10 cellular contexts compared by ENCODE assay signal in the genomic region with DNA sequence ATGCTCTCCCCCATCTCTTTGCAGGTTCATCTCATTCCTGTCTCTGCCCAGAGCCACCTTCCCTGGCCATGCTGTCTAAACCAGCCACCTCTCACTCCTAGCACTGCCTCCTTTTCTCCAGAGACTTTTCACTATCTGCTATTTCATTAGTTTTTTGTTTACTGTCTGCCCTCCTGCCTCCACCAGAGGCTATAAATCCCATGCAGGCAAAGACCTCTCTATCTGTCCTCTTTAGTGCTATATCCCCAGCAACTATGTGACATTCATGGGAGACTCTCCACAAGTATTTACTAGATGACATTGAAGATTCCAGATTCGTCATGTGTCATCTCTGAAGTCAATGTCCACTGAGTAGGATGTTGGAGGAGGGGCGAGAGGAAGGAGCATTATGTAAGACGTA. TPM values are rescaled to one million over a fixed set of nuclear protein-coding genes. Genes with fewer than 3 reads are reported as not detected.
DNase-seq lines count a peak whose midpoint lies in the region; ATAC-seq, FAIRE-seq and TF ChIP-seq lines count a peak whose summit lies in the region.
"Had no signal": no experiment of that assay in that cellular context is flagged by ENCODE, and none has a peak within 500 bp of the region (broad histone marks: within the 10 kb centered on the region; RNA-seq: fewer than 3 reads in every experiment).

No MANE protein-coding gene starts in this region.

- 0 out of 2 replicates have a peak overlapping the region, but pooled peaks have one; percentile 44 for H3K4me3 ChIP-seq in ACC112 (ENCODE audit: low read depth, low read length)
- no peak overlapping the region for H3K4me3 ChIP-seq in HEK293 (ENCODE audit: low read depth, low read length)
- no peak overlapping the region for H3K4me3 ChIP-seq in GM12878
- H3K4me3 ChIP-seq in neuronal stem cell (ENCODE audit: low read length in 2 of 2): no peak overlapping the region
- no peak overlapping the region for H3K4me3 ChIP-seq in brain microvascular endothelial cell (ENCODE audit: low read depth, low read length)
- H3K4me3 ChIP-seq: gastroesophageal sphincter, lung had no signal

- H3K27me3 ChIP-seq in ACC112 (ENCODE audit: insufficient read depth, low read length) (peaks cover 4% of the 10 kb centered on the region; the same call in 1 of the 2 replicates), GM12878 (replicated peaks in 1 of 2; ENCODE audit: control insufficient read depth in 2 of 2, insufficient read depth in 2 of 2, low read length in 1 of 2) (peaks cover 0 to 2% of the 10 kb centered on the region in 2 experiments; a peak in 2 of 4 replicates), neuronal stem cell (ENCODE audit: control insufficient read depth in 3 of 3, insufficient read depth in 3 of 3, low read depth in 1 of 3, low read length in 3 of 3) (peaks cover 14 to 27% (median 20%) of the 10 kb centered on the region in 3 experiments), brain microvascular endothelial cell (replicated peaks) (no peaks in the 10 kb centered on the region)

- no peak overlapping the region for H2AK5ac ChIP-seq in neuronal stem cell (ENCODE audit: low read depth, low read length)

- BruUV-seq in GM12878 (replicated peaks; lab: Mats Ljungman, UMichigan): no TSS peak

- no peak overlapping the region for H2BK12ac ChIP-seq in neuronal stem cell (ENCODE audit: low read length)

- H4K91ac ChIP-seq in neuronal stem cell (ENCODE audit: low read depth, low read length, poor library complexity): no peak overlapping the region

- TF ChIP-seq CTCF in HEK293 (tag by site-specific recombination; IDR thresholded peaks at IDR 0.05): no peak
- no peak for TF ChIP-seq CTCF in GM12878 (IDR thresholded peaks at IDR 0.05 in 2 of 3, conservative IDR thresholded peaks at IDR 0.05 in 1 of 3; ENCODE audit: control insufficient read depth in 2 of 3, extremely low read depth in 1 of 3, insufficient read depth in 1 of 3, low read depth in 3 of 3, low read length in 3 of 3)
- TF ChIP-seq CTCF in brain microvascular endothelial cell (IDR thresholded peaks at IDR 0.05; ENCODE audit: low read depth, low read length, missing control alignments): no peak

- no peaks in the 10 kb centered on the region for H3K79me1 ChIP-seq in neuronal stem cell (ENCODE audit: low read depth, low read length)

- no peak for TF ChIP-seq EP300 in GM12878 (IDR thresholded peaks at IDR 0.05; ENCODE audit: borderline replicate concordance in 1 of 2, control insufficient read depth in 1 of 2, low read depth in 2 of 2, low read length in 2 of 2)

- H3K9me3 ChIP-seq in HEK293 (ENCODE audit: control insufficient read depth, insufficient read depth, low read depth, low read length) (no peaks in the 10 kb centered on the region), GM12878 (replicated peaks; ENCODE audit: control insufficient read depth, insufficient read depth, low read length) (no peaks in the 10 kb centered on the region), neuronal stem cell (replicated peaks in 1 of 2; ENCODE audit: control insufficient read depth in 2 of 2, insufficient read depth in 1 of 2, low read depth in 1 of 2, low read length in 2 of 2) (no peaks in the 10 kb centered on the region)
- H3K9me3 ChIP-seq: gastroesophageal sphincter had no signal

- DNase-seq in GM12878 (ENCODE audit: low read depth, low spot score) (no peak), neuronal stem cell (ENCODE audit: low spot score) (no peak), foreskin melanocyte (no peak), activated gamma-delta T cell (lab: John Stamatoyannopoulos, UW) (no peak), brain microvascular endothelial cell (no peak), dermis blood vessel endothelial cell (no peak)

- FAIRE-seq in GM12878 (lab: Jason Lieb, UNC): no peak

- POLR2A ChIA-PET in HEK293 (lab: Yijun Ruan, JAX) (interaction anchor here (0.6 to 1.4 kb wide), 5 partner anchors 10 to 588 kb away, joined by 3 to 8 read pairs (median 5); a partner anchor contains a TSS), GM12878 (lab: Charles Lee) (interaction anchor here (0.6 to 1.4 kb wide), 6 partner anchors 10 to 579 kb away, joined by 3 to 5 read pairs (median 4); a partner anchor contains a TSS)

- H3K27ac ChIP-seq in ACC112 (ENCODE audit: low read depth, low read length) (no peak overlapping the region), HEK293 (ENCODE audit: extremely low read depth, low read depth, low read length) (no peak overlapping the region), GM12878 (ENCODE audit: control insufficient read depth, insufficient read depth) (no peak overlapping the region), neuronal stem cell (replicated peaks; ENCODE audit: low read length) (no peak overlapping the region), brain microvascular endothelial cell (no peak overlapping the region)

- intact Hi-C loops in GM12878 (cut with micrococcal nuclease; ENCODE audit: unreplicated experiment): loop anchor here (1.0 to 5.0 kb wide), 4 partner anchors 320 to 840 kb away; no protein-coding TSS in a partner anchor

- H2BK5ac ChIP-seq in neuronal stem cell (ENCODE audit: low read length): no peak overlapping the region

- in situ Hi-C loops in GM12878 (cut with MboI): loop anchor here (10.0 kb wide), 1 partner anchor 443 kb away; no protein-coding TSS in a partner anchor
- in situ Hi-C loops in brain microvascular endothelial cell (cut with HindIII; ENCODE audit: low pct_ligation_motif_present, low sequenced_read_pairs): no loop called here

- H3K9ac ChIP-seq in GM12878 (ENCODE audit: control insufficient read depth, insufficient read depth, low read length) (no peak overlapping the region), neuronal stem cell (ENCODE audit: low read depth, low read length, poor library complexity) (no peak overlapping the region)

- no peak for ATAC-seq in GM12878

- H3K4me2 ChIP-seq in GM12878 (ENCODE audit: control insufficient read depth, insufficient read depth): peak overlapping the region; percentile 33; the same call in 1 of the 2 replicates
- H3K4me2 ChIP-seq in neuronal stem cell (ENCODE audit: insufficient read depth, low read length, poor library complexity, severe bottlenecking): no peak overlapping the region

- no peak overlapping the region for H3K23ac ChIP-seq in neuronal stem cell (ENCODE audit: low read depth, low read length, poor library complexity)

- SMC1A ChIA-PET in GM12878 (lab: Charles Lee; ENCODE audit: uncharacterized antibody, unreplicated experiment): interaction anchor here (0.5 to 3.5 kb wide), 33 partner anchors 8 to 844 kb away, joined by 3 to 41 read pairs (median 4); a partner anchor contains a TSS

- H3K79me2 ChIP-seq in ACC112 (ENCODE audit: control insufficient read depth, insufficient read depth, low read length, unreplicated experiment) (no peaks in the 10 kb centered on the region), GM12878 (ENCODE audit: control insufficient read depth, insufficient read depth, low read length) (no peaks in the 10 kb centered on the region; the same call in 1 of the 2 replicates)

- CTCF ChIA-PET in HEK293 (lab: Yijun Ruan, JAX): interaction anchor here (0.6 to 3.4 kb wide), 36 partner anchors 10 to 968 kb away, joined by 3 to 32 read pairs (median 4); a partner anchor contains a TSS
- CTCF ChIA-PET in GM12878 (lab: Yijun Ruan, JAX): interaction anchor here (0.6 to 4.1 kb wide), 53 partner anchors 9 to 841 kb away, joined by 3 to 96 read pairs (median 4); a partner anchor contains a TSS

- H2BK120ac ChIP-seq in neuronal stem cell (ENCODE audit: low read depth, low read length): no peak overlapping the region

- no peaks in the 10 kb centered on the region for H4K20me1 ChIP-seq in GM12878 (ENCODE audit: control insufficient read depth, insufficient read depth)

- no peak overlapping the region for H3K4ac ChIP-seq in neuronal stem cell (ENCODE audit: low read length)

- RAD21 ChIA-PET in GM12878 (lab: Charles Lee; ENCODE audit: unreplicated experiment): interaction anchor here (0.6 to 2.8 kb wide), 33 partner anchors 9 to 857 kb away, joined by 3 to 69 read pairs (median 3); a partner anchor contains a TSS

- H4K8ac ChIP-seq in neuronal stem cell (ENCODE audit: low read depth, low read length): no peak overlapping the region

- no peak overlapping the region for H3K18ac ChIP-seq in neuronal stem cell (ENCODE audit: low read length)

- H2BK15ac ChIP-seq in neuronal stem cell (ENCODE audit: low read length): no peak overlapping the region

- H3K4me1 ChIP-seq in ACC112 (ENCODE audit: control insufficient read depth, insufficient read depth, low read length, unreplicated experiment) (peaks cover 14% of the 10 kb centered on the region), HEK293 (ENCODE audit: control insufficient read depth, insufficient read depth, low read length) (no peaks in the 10 kb centered on the region), GM12878 (ENCODE audit: control insufficient read depth, insufficient read depth, low read length) (peaks cover 32% of the 10 kb centered on the region), neuronal stem cell (ENCODE audit: control insufficient read depth in 2 of 2, insufficient read depth in 1 of 2, low read depth in 1 of 2, low read length in 2 of 2) (peaks cover 0 to 6% of the 10 kb centered on the region in 2 donors)

- H2AFZ ChIP-seq in ACC112 (ENCODE audit: low read length, unreplicated experiment) (peak overlapping the region; percentile 67), GM12878 (ENCODE audit: control insufficient read depth, low read depth, low read length) (peak overlapping the region; percentile 68), neuronal stem cell (ENCODE audit: low read length) (peak overlapping the region; percentile 24)

- 21% methylated on average over 3 of the region's 3 CpGs for WGBS in GM12878 (ENCODE audit: insufficient coverage, insufficient replicate concordance, low lambda C conversion rate, missing lambda C conversion rate)
- WGBS in neuronal stem cell (ENCODE audit: extremely low coverage in 2 of 2, insufficient read length in 2 of 2, insufficient replicate concordance in 1 of 2), 2 donors: no CpG with 5 or more reads among the region's 3 CpGs

- no peak for TF ChIP-seq RAD21 in GM12878 (IDR thresholded peaks at IDR 0.05; ENCODE audit: insufficient read depth, low read depth, low read length)

- no peak for TF ChIP-seq POLR2A in GM12878 (IDR thresholded peaks at IDR 0.05; ENCODE audit: low read depth, low read length)

- H3K36me3 ChIP-seq in ACC112 (ENCODE audit: insufficient read depth, low read length) (no peaks in the 10 kb centered on the region), HEK293 (ENCODE audit: control insufficient read depth in 2 of 2, insufficient read depth in 1 of 2, low read length in 2 of 2) (peaks cover 0 to 4% of the 10 kb centered on the region in 2 experiments; a peak in 1 of 3 replicates), GM12878 (ENCODE audit: control insufficient read depth in 2 of 2, insufficient read depth in 2 of 2, low read length in 1 of 2) (no peaks in the 10 kb centered on the region), neuronal stem cell (replicated peaks in 1 of 2; ENCODE audit: control insufficient read depth in 2 of 2, insufficient read depth in 2 of 2, low read length in 2 of 2) (no peaks in the 10 kb centered on the region), brain microvascular endothelial cell (replicated peaks) (peaks cover 6% of the 10 kb centered on the region)
- H3K36me3 ChIP-seq: gastroesophageal sphincter had no signal

- H3K14ac ChIP-seq in neuronal stem cell (ENCODE audit: low read length): no peak overlapping the region

RNA-seq across cellular contexts. Expression of a gene that starts 3.5 kb away (rescaled TPM):
- 0.56 and 0.66 TPM in 2 replicates for total RNA-seq in GM12878 (2013; cell fraction: nucleolus; rRNA removed)
- 2.5 and 3.5 TPM in 2 replicates for total RNA-seq in GM12878 (2014; rRNA removed)
- total RNA-seq in GM12878 (2014; rRNA removed; fragmentation: Illumina TruSeq; extraction: Trizol): 0.88 and 0.94 TPM in 2 replicates
- 4.2 and 5.0 TPM in 2 replicates for total RNA-seq in GM12878 (2021)
- polyA plus RNA-seq in GM12878 (2011; ENCODE audit: low read depth): 1.1 TPM
- polyA plus RNA-seq in GM12878 (2011; rRNA removed): 0.92 and 1.0 TPM in 2 replicates
- polyA plus RNA-seq in GM12878 (2011; cell fraction: cytosol; rRNA removed): 1.5 and 2.5 TPM in 2 replicates
- 6.0 and 6.2 TPM in 2 replicates for polyA plus RNA-seq in GM12878 (2011; cell fraction: nucleus; rRNA removed)
- polyA plus RNA-seq in GM12878 (2012): 5.4 and 5.6 TPM in 2 replicates
- polyA plus RNA-seq in GM12878 (2014; fragmentation: Illumina TruSeq; extraction: Trizol): 0.41 and 1.00 TPM in 2 replicates
- under 1 TPM; 0.27 to 0.58 TPM for polyA plus RNA-seq in GM12878 (2014; fragmentation: Nextera tagmentation; extraction: Ambion mirVana)
- polyA plus RNA-seq in GM12878 (2014; rRNA removed): 3.7 and 4.8 TPM in 2 replicates
- 1 to 10 TPM; 1.3 to 1.6 TPM for polyA plus RNA-seq in GM12878 (2016; fragmentation: Nextera tagmentation; extraction: Ambion mirVana)
- 0.37 and 0.82 TPM in 2 replicates for polyA minus RNA-seq in GM12878 (2011; rRNA and poly(A)+ RNA removed)
- 1.5 and 1.7 TPM in 2 replicates for polyA minus RNA-seq in GM12878 (2011; cell fraction: cytosol; rRNA and poly(A)+ RNA removed)
- polyA minus RNA-seq in GM12878 (2011; cell fraction: nucleus; rRNA and poly(A)+ RNA removed): 1.9 and 4.5 TPM in 2 replicates
- 0.52 TPM for polyA plus RNA-seq in neuronal stem cell (2013, experiment 1 of 2)
- 0.47 TPM for polyA plus RNA-seq in neuronal stem cell (2013, experiment 2 of 2)
- 313 and 423 TPM in 2 replicates for total RNA-seq in dermis blood vessel endothelial cell

RNA-seq across cellular contexts. Expression of a gene that starts 10.2 kb away (rescaled TPM):
- 90.2 and 98.4 TPM in 2 replicates for total RNA-seq in GM12878 (2013; cell fraction: nucleolus; rRNA removed)
- total RNA-seq in GM12878 (2014; rRNA removed) (56.1 and 59.3 TPM in 2 replicates), GM12878 (2014; rRNA removed; fragmentation: Illumina TruSeq; extraction: Trizol) (57.0 and 58.6 TPM in 2 replicates), GM12878 (2021) (29.8 and 30.0 TPM in 2 replicates), dermis blood vessel endothelial cell (58.5 and 72.8 TPM in 2 replicates)
- 29.4 TPM for polyA plus RNA-seq in GM12878 (2011; ENCODE audit: low read depth)
- polyA plus RNA-seq in GM12878 (2011; rRNA removed) (68.0 and 75.6 TPM in 2 replicates), GM12878 (2014; fragmentation: Illumina TruSeq; extraction: Trizol) (65.8 and 76.8 TPM in 2 replicates), GM12878 (2014; fragmentation: Nextera tagmentation; extraction: Ambion mirVana) (10 to 100 TPM; 14.3 to 23.5 TPM), GM12878 (2014; rRNA removed) (42.7 and 51.0 TPM in 2 replicates), GM12878 (2016; fragmentation: Nextera tagmentation; extraction: Ambion mirVana) (10 to 100 TPM; 52.9 to 55.8 TPM)
- 47.1 and 48.5 TPM in 2 replicates for polyA plus RNA-seq in GM12878 (2011; cell fraction: cytosol; rRNA removed)
- 96.0 and 133 TPM in 2 replicates for polyA plus RNA-seq in GM12878 (2011; cell fraction: nucleus; rRNA removed)
- 24.1 and 28.7 TPM in 2 replicates for polyA plus RNA-seq in GM12878 (2012)
- 77.9 and 79.7 TPM in 2 replicates for polyA minus RNA-seq in GM12878 (2011; rRNA and poly(A)+ RNA removed)
- 20.4 and 21.8 TPM in 2 replicates for polyA minus RNA-seq in GM12878 (2011; cell fraction: cytosol; rRNA and poly(A)+ RNA removed)
- polyA minus RNA-seq in GM12878 (2011; cell fraction: nucleus; rRNA and poly(A)+ RNA removed): 44.2 and 51.9 TPM in 2 replicates
- 17.3 TPM for polyA plus RNA-seq in neuronal stem cell (2013, experiment 1 of 2)
- 18.9 TPM for polyA plus RNA-seq in neuronal stem cell (2013, experiment 2 of 2)

RNA-seq across cellular contexts. Expression of a gene that starts 49.0 kb away (rescaled TPM):
- 9.1 and 10.0 TPM in 2 replicates for total RNA-seq in GM12878 (2013; cell fraction: nucleolus; rRNA removed)
- total RNA-seq in GM12878 (2014; rRNA removed) (4.0 and 7.6 TPM in 2 replicates), GM12878 (2014; rRNA removed; fragmentation: Illumina TruSeq; extraction: Trizol) (2.9 and 3.1 TPM in 2 replicates), GM12878 (2021) (7.3 and 8.4 TPM in 2 replicates), dermis blood vessel endothelial cell (50.3 and 96.5 TPM in 2 replicates)
- polyA plus RNA-seq in GM12878 (2011; ENCODE audit: low read depth): 4.9 TPM
- polyA plus RNA-seq in GM12878 (2011; rRNA removed) (0.57 and 0.69 TPM in 2 replicates), GM12878 (2014; fragmentation: Illumina TruSeq; extraction: Trizol) (2.9 and 4.9 TPM in 2 replicates), GM12878 (2014; fragmentation: Nextera tagmentation; extraction: Ambion mirVana) (1 to 10 TPM in 1 of 2 experiments, under 1 TPM in 1; 0.89 to 1.1 TPM), GM12878 (2014; rRNA removed) (7.7 and 8.3 TPM in 2 replicates), GM12878 (2016; fragmentation: Nextera tagmentation; extraction: Ambion mirVana) (1 to 10 TPM; 1.9 to 4.1 TPM)
- 1.1 and 1.2 TPM in 2 replicates for polyA plus RNA-seq in GM12878 (2011; cell fraction: cytosol; rRNA removed)
- 5.0 and 5.2 TPM in 2 replicates for polyA plus RNA-seq in GM12878 (2011; cell fraction: nucleus; rRNA removed)
- 6.6 and 7.0 TPM in 2 replicates for polyA plus RNA-seq in GM12878 (2012)
- 0.51 and 2.2 TPM in 2 replicates for polyA minus RNA-seq in GM12878 (2011; rRNA and poly(A)+ RNA removed)
- polyA minus RNA-seq in GM12878 (2011; cell fraction: cytosol; rRNA and poly(A)+ RNA removed): 1.3 TPM in 1 of 2 replicates, not detected in the other
- polyA minus RNA-seq in GM12878 (2011; cell fraction: nucleus; rRNA and poly(A)+ RNA removed): 1.1 and 1.5 TPM in 2 replicates
- polyA plus RNA-seq in neuronal stem cell (2013, experiment 1 of 2): 13.7 TPM
- 13.8 TPM for polyA plus RNA-seq in neuronal stem cell (2013, experiment 2 of 2)

Comparison
In these comparisons a context has a peak if more than half of its experiments do, and no peak if none do; other contexts are left out.
1. RNA of a gene that starts 3.5 kb away (total RNA-seq): 313 to 423 TPM in dermis blood vessel endothelial cell; 0.56 to 5.0 TPM in GM12878; every median in the first group is over 10 times any median in the second.
2. Peak in every context shown above with its lines, with median percentiles within 50 percentile points of each other: H2AFZ ChIP-seq.